ENCODE assay signal across 13 cellular contexts in genomic region chr6:157241411-157241979, GRCh38.
A peak's percentile ranks its signal among the peaks of the same experiment; 100 is the strongest.
DNase-seq lines count a peak whose midpoint lies in the region; ATAC-seq and TF ChIP-seq lines count a peak whose summit lies in the region.
"Had no signal": no experiment of that assay in that cellular context is flagged by ENCODE, and none has a peak within 500 bp of the region (broad histone marks: within the 10 kb centered on the region; RNA-seq: fewer than 3 reads in every experiment).

No MANE protein-coding gene starts in this region.

- no peaks in the 10 kb centered on the region for H3K27me3 ChIP-seq in vagina
- H3K27me3 ChIP-seq: upper lobe of right lung had no signal

- H3K27ac ChIP-seq in vagina, result peak overlapping the region; percentile 69
- H3K27ac ChIP-seq: upper lobe of right lung had no signal

- no peak for TF ChIP-seq CTCF in vagina (IDR thresholded peaks at IDR 0.05)
- TF ChIP-seq CTCF in glutamatergic neuron (IDR thresholded peaks at IDR 0.05; ENCODE audit: partially characterized antibody, unreplicated experiment), result no peak

- no peak overlapping the region for H3K4me3 ChIP-seq in vagina
- H3K4me3 ChIP-seq: upper lobe of right lung had no signal

- DNase-seq in Right ventricle myocardium superior (no peak), cardiac septum (ENCODE audit: low spot score) (no peak), cerebellar cortex (ENCODE audit: low spot score) (peak; percentile 12), mucosa of gallbladder (ENCODE audit: low spot score) (peak; percentile 45), vagina (ENCODE audit: extremely low spot score in 2 of 2) (no peak), NCI-H2171 (lab: John Stamatoyannopoulos, UW) (no peak), glutamatergic neuron (no peak)
- DNase-seq in stimulated activated CD4-positive, alpha-beta T cell treated with anti-CD3 and anti-CD28 coated beads, Interleukin-4, amount 100 ng/mL, for 1 hour, result no peak
- DNase-seq: activated CD8-positive, alpha-beta memory T cell treated with anti-CD3 and anti-CD28 coated beads, Interleukin-2, amount 10 ng/mL, durations not matched to agents 7 days and 5 days; activated naive CD4-positive, alpha-beta T cell treated with Interleukin-2 at 50 U/mL for 16 hours; NCI-H526; upper lobe of right lung had no signal

- no peaks in the 10 kb centered on the region for H3K9me3 ChIP-seq in vagina
- H3K9me3 ChIP-seq: upper lobe of right lung had no signal

- peaks cover 48% of the 10 kb centered on the region for H3K4me1 ChIP-seq in vagina
- H3K4me1 ChIP-seq: upper lobe of right lung had no signal

- H3K27ac Mint-ChIP-seq in glutamatergic neuron (ENCODE audit: unreplicated experiment), result no peak overlapping the region
- H3K27ac Mint-ChIP-seq: activated CD8-positive, alpha-beta memory T cell treated with anti-CD3 and anti-CD28 coated beads, Interleukin-2, amount 10 ng/mL, durations not matched to agents 7 days and 5 days; memory B cell had no signal

- peaks cover 6% of the 10 kb centered on the region for H3K36me3 Mint-ChIP-seq in glutamatergic neuron (ENCODE audit: unreplicated experiment)

- H3K4me1 Mint-ChIP-seq in glutamatergic neuron (ENCODE audit: low read depth, unreplicated experiment), result peaks cover 27% of the 10 kb centered on the region

- H3K9me3 Mint-ChIP-seq in glutamatergic neuron (ENCODE audit: unreplicated experiment), result peaks cover 7% of the 10 kb centered on the region

- TF ChIP-seq POLR2A in vagina (IDR thresholded peaks at IDR 0.05), result no peak

- ATAC-seq in Right ventricle myocardium superior (ENCODE audit: poor library complexity), result peak; percentile 19
- ATAC-seq: activated CD8-positive, alpha-beta memory T cell treated with anti-CD3 and anti-CD28 coated beads, Interleukin-2, amount 10 ng/mL, durations not matched to agents 7 days and 5 days; upper lobe of right lung had no signal

- no peaks in the 10 kb centered on the region for H3K36me3 ChIP-seq in vagina
- H3K36me3 ChIP-seq: upper lobe of right lung had no signal

- H3K27me3 Mint-ChIP-seq in glutamatergic neuron (ENCODE audit: unreplicated experiment), result peaks cover 16% of the 10 kb centered on the region

- intact Hi-C loops in Right ventricle myocardium superior (cut with DNase I), result no loop called here
- intact Hi-C loops in cardiac septum (cut with DNase I), result no loop called here
- intact Hi-C loops in vagina (cut with DNase I), result no loop called here

- H3K4me3 Mint-ChIP-seq in glutamatergic neuron (ENCODE audit: unreplicated experiment), result no peak overlapping the region
- H3K4me3 Mint-ChIP-seq: activated CD8-positive, alpha-beta memory T cell treated with anti-CD3 and anti-CD28 coated beads, Interleukin-2, amount 10 ng/mL, durations not matched to agents 7 days and 5 days; memory B cell had no signal

Comparison
In these comparisons a context has a peak if more than half of its experiments do, and no peak if none do; other contexts are left out.
1. DNase-seq: peak in cerebellar cortex (single experiment) and mucosa of gallbladder (single experiment); none in Right ventricle myocardium superior (single experiment), cardiac septum (single experiment), vagina (0 of 2), NCI-H2171 (single experiment), glutamatergic neuron (single experiment) and stimulated activated CD4-positive, alpha-beta T cell treated with anti-CD3 and anti-CD28 coated beads, Interleukin-4, amount 100 ng/mL, for 1 hour (single experiment).